9 cellular contexts compared by ENCODE assay signal in genomic region chr3:53170325-53171108, GRCh38. TPM values are rescaled to one million over a fixed set of nuclear protein-coding genes. Genes with fewer than 3 reads are reported as not detected.
DNase-seq lines count a peak whose midpoint lies in the region; ATAC-seq and TF ChIP-seq lines count a peak whose summit lies in the region.
"Had no signal": no experiment of that assay in that cellular context is flagged by ENCODE, and none has a peak within 500 bp of the region (broad histone marks: within the 10 kb centered on the region; RNA-seq: fewer than 3 reads in every experiment).

No MANE protein-coding gene starts in this region.

- no peak for TF ChIP-seq EP300 in esophagus muscularis mucosa (IDR thresholded peaks at IDR 0.05)

- intact Hi-C loops in posterior cingulate gyrus (cut with DNase I) (no loop called here), esophagus muscularis mucosa (cut with DNase I) (no loop called here)

- H2AK5ac ChIP-seq in mesendoderm (ENCODE audit: low read length) = no peak overlapping the region

- H2BK5ac ChIP-seq in mesendoderm (ENCODE audit: low read length) = no peak overlapping the region

- H3K23ac ChIP-seq in mesendoderm (ENCODE audit: low read length) = no peak overlapping the region

- no peak overlapping the region for H3K4ac ChIP-seq in mesendoderm (ENCODE audit: low read depth, low read length)

- no peak overlapping the region for H3K9ac ChIP-seq in mesendoderm (ENCODE audit: low read length)

- ATAC-seq in GM21619 (IDR thresholded peaks at IDR 0.05; ENCODE audit: unreplicated experiment) = peak; percentile 43

- H3K27me3 ChIP-seq in mesendoderm (ENCODE audit: insufficient read depth, low read length, poor library complexity) (no peaks in the 10 kb centered on the region), esophagus muscularis mucosa (no peaks in the 10 kb centered on the region)

- H3K27ac ChIP-seq in mesendoderm (ENCODE audit: low read depth, low read length) (no peak overlapping the region), esophagus muscularis mucosa (replicated peaks in 1 of 4) (no peak overlapping the region)

- peak; percentile 94 for DNase-seq in GF-D8 (lab: John Stamatoyannopoulos, UW)
- peak; percentile 91 for DNase-seq in SKM-1 treated with dmso at 0.1 percent for 144 hours (lab: John Stamatoyannopoulos, UW; ENCODE audit: unreplicated experiment)
- no peak for DNase-seq in mesendoderm
- no peak for DNase-seq in posterior cingulate gyrus
- no peak for DNase-seq in hepatic stellate cell (ENCODE audit: low spot score)
- DNase-seq in esophagus muscularis mucosa (ENCODE audit: extremely low spot score) = no peak
- DNase-seq in pons (ENCODE audit: low spot score) = no peak
- DNase-seq: effector CD8-positive, alpha-beta T cell had no signal

- H2BK120ac ChIP-seq in mesendoderm (ENCODE audit: low read depth, low read length) = no peak overlapping the region

- peaks cover 22% of the 10 kb centered on the region for H3K79me1 ChIP-seq in mesendoderm (ENCODE audit: low read length)

- H3K4me1 ChIP-seq in mesendoderm (ENCODE audit: control insufficient read depth, low read depth, low read length) = peaks cover 14% of the 10 kb centered on the region
- peaks cover 12 to 71% (median 55%) of the 10 kb centered on the region in 4 donors for H3K4me1 ChIP-seq in esophagus muscularis mucosa

- H3K36me3 ChIP-seq in mesendoderm (ENCODE audit: control insufficient read depth, insufficient read depth, low read length) (no peaks in the 10 kb centered on the region), esophagus muscularis mucosa (peaks cover 0 to 15% (median 12%) of the 10 kb centered on the region in 4 donors)

- H3K4me2 ChIP-seq in mesendoderm (ENCODE audit: low read length) = no peak overlapping the region

- no peak for TF ChIP-seq POLR2A in esophagus muscularis mucosa (IDR thresholded peaks at IDR 0.05; ENCODE audit: low read depth)

- no CpG with 5 or more reads among the region's 20 CpGs for WGBS in mesendoderm (ENCODE audit: extremely low coverage, insufficient coverage, low lambda C conversion rate)
- 77% methylated on average over 14 of the region's 20 CpGs for WGBS in esophagus muscularis mucosa

- H3K18ac ChIP-seq in mesendoderm (ENCODE audit: low read length) = no peak overlapping the region

- H3K79me2 ChIP-seq in mesendoderm (ENCODE audit: control insufficient read depth, insufficient read depth, low read length) = peaks cover 6% of the 10 kb centered on the region

- no peak overlapping the region for H2BK15ac ChIP-seq in mesendoderm (replicated peaks; ENCODE audit: low read depth)

- H3K56ac ChIP-seq in mesendoderm (ENCODE audit: low read length) = peak overlapping the region; percentile 26

- no peaks in the 10 kb centered on the region for H3K9me3 ChIP-seq in esophagus muscularis mucosa

- no peak overlapping the region for H4K8ac ChIP-seq in mesendoderm (ENCODE audit: low read depth, low read length)

- no peak overlapping the region for H3K4me3 ChIP-seq in mesendoderm (ENCODE audit: low read length)
- no peak overlapping the region for H3K4me3 ChIP-seq in esophagus muscularis mucosa

- no peak for TF ChIP-seq CTCF in esophagus muscularis mucosa (IDR thresholded peaks at IDR 0.05)

- no peak overlapping the region for H4K5ac ChIP-seq in mesendoderm (ENCODE audit: low read length)

RNA-seq across cellular contexts. Expression of gene PRKCD, which starts 9.5 kb away (rescaled TPM):
- 15.2 TPM for polyA plus RNA-seq in mesendoderm (2013, experiment 1 of 2)
- polyA plus RNA-seq in mesendoderm (2013, experiment 2 of 2) = 16.6 TPM
- 10 to 100 TPM in 3 of 4 donors, 1 to 10 TPM in 1; 7.0 to 16.7 (median 12.4) TPM for total RNA-seq in esophagus muscularis mucosa

RNA-seq across cellular contexts. Expression of gene RFT1, which starts 40.3 kb away (rescaled TPM):
- 12.3 TPM for polyA plus RNA-seq in mesendoderm (2013, experiment 1 of 2)
- 12.4 TPM for polyA plus RNA-seq in mesendoderm (2013, experiment 2 of 2)
- total RNA-seq in esophagus muscularis mucosa = 10 to 100 TPM in 1 of 4 donors, 1 to 10 TPM in 3; 6.8 to 10.3 (median 9.0) TPM

Comparison
In these comparisons a context has a peak if more than half of its experiments do, and no peak if none do; other contexts are left out.
1. DNase-seq: peak in GF-D8 (single experiment) and SKM-1 treated with dmso at 0.1 percent for 144 hours (single experiment); none in mesendoderm (single experiment), posterior cingulate gyrus (0 of 10), hepatic stellate cell (single experiment), esophagus muscularis mucosa (single experiment) and pons (single experiment).